12 cellular contexts compared by ENCODE assay signal in genomic region chr5:36442352-36442751, GRCh38.
DNase-seq lines count a peak whose midpoint lies in the region; TF ChIP-seq lines count a peak whose summit lies in the region.
"Had no signal": no experiment of that assay in that cellular context is flagged by ENCODE, and none has a peak within 500 bp of the region (broad histone marks: within the 10 kb centered on the region; RNA-seq: fewer than 3 reads in every experiment).

No MANE protein-coding gene starts in this region.

- no peak for TF ChIP-seq CTCF in GM12865 (IDR thresholded peaks at IDR 0.05; ENCODE audit: insufficient read depth, low read depth, low read length, missing control alignments)

- H3K27me3 ChIP-seq in layer of hippocampus (ENCODE audit: control insufficient read depth, insufficient read depth, low read length): no peaks in the 10 kb centered on the region

- H3K4me3 ChIP-seq in GM12865 (ENCODE audit: low read depth, low read length): no peak overlapping the region
- H3K4me3 ChIP-seq: thoracic aorta had no signal

- peak overlapping the region; percentile 35 for H3K27ac ChIP-seq in angular gyrus (ENCODE audit: low read depth, low read length)
- H3K27ac ChIP-seq in layer of hippocampus (ENCODE audit: low read depth, low read length): peak overlapping the region; percentile 21
- H3K27ac ChIP-seq: thoracic aorta had no signal

- DNase-seq in GM12865 (ENCODE audit: low read depth) (peak; percentile 6), HT1080 (ENCODE audit: low read depth) (peak; percentile 42), NCI-H345 (lab: John Stamatoyannopoulos, UW) (no peak), glomerular visceral epithelial cell (ENCODE audit: extremely low spot score) (no peak)
- no peak for DNase-seq in activated CD4-positive, CD25-positive, alpha-beta regulatory T cell (lab: John Stamatoyannopoulos, UW)
- DNase-seq: activated CD4-positive, alpha-beta T cell treated with anti-CD3 and anti-CD28 coated beads, Interleukin-2, amount 50 U/mL, for 4 hours; activated gamma-delta T cell; CD4-positive, alpha-beta memory T cell; NCI-H187 had no signal

Comparison
In these comparisons a context has a peak if more than half of its experiments do, and no peak if none do; other contexts are left out.
1. DNase-seq: peak in GM12865 (single experiment) and HT1080 (single experiment); none in NCI-H345 (single experiment), activated CD4-positive, CD25-positive, alpha-beta regulatory T cell (0 of 4) and glomerular visceral epithelial cell (single experiment).